In the genomic region with DNA sequence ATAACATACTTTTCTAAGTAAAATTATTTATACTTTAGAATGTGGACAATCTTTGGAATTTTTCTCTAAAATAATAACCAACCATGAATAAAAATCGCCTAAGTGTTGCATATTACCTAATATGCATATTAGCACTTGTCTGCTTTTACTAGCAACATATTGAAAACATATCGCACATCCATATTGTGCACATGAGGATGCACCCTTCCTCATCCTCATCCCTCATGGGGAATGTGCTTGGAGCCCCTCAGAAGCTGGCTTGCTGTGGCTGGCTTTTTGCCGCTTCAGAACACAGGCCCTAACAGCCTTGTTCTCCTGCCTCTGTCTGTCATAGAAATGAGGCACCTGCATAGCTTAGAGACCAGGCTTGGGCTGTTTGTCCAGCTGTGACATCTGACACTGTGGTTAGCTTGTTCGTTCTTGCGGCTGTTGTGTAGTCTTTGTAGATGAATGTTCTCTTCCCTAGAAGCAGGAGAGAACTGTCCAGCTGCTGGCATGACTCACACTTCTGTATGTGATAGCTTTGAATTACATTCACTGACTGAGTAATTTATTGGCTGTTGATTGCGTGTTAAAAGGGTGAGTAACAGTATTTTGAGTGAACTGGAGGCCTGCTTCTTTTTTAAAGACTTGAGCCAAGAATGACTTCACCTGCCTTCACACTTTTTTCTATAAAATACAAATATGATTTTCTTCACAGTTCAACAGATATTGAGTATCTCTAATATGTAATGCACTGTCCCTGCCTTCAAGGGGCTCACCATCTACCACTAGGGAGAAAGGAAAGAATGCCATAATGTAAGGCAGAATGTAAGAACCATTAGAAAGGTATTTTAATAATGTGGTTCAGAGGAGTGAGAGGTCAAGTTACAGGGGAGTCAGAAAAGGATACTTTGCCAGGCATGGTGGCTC, we compare ENCODE assay signal across 8 cellular contexts.
DNase-seq lines count a peak whose midpoint lies in the region; ATAC-seq and TF ChIP-seq lines count a peak whose summit lies in the region.

No MANE protein-coding gene starts in this region.

- intact Hi-C loops in transverse colon (cut with DNase I; ENCODE audit: low total_unique reads) (no loop called here), esophagus squamous epithelium (cut with DNase I) (loop anchor here (10.0 kb wide), 1 partner anchor 77 kb away; no protein-coding TSS in a partner anchor)

- 50 to 57% methylated on average over 5 to 6 of the region's 6 CpGs for WGBS in transverse colon (ENCODE audit: low coverage in 1 of 2), 2 donors
- WGBS in esophagus squamous epithelium, 2 donors, result 30 to 34% methylated on average over 5 of the region's 6 CpGs

- no peak overlapping the region for H3K27ac Mint-ChIP-seq in activated T-helper 17 cell treated with anti-CD3 and anti-CD28 coated beads, Interleukin-2, amount 50 U/mL, for 72 hours

- H3K9me3 ChIP-seq in transverse colon, result no peaks in the 10 kb centered on the region
- no peaks in the 10 kb centered on the region for H3K9me3 ChIP-seq in esophagus squamous epithelium

- TF ChIP-seq POLR2A in transverse colon (IDR thresholded peaks at IDR 0.05), result no peak
- TF ChIP-seq POLR2A in esophagus squamous epithelium (IDR thresholded peaks at IDR 0.05), result no peak

- no peak overlapping the region for H3K27ac ChIP-seq in transverse colon
- no peak overlapping the region for H3K27ac ChIP-seq in esophagus squamous epithelium

- H3K4me3 ChIP-seq in AG09309 (ENCODE audit: control insufficient read depth, low read depth, low read length) (no peak overlapping the region), transverse colon (no peak overlapping the region), esophagus squamous epithelium (no peak overlapping the region)

- H3K4me3 Mint-ChIP-seq in activated T-helper 17 cell treated with anti-CD3 and anti-CD28 coated beads, Interleukin-2, amount 50 U/mL, for 72 hours, result no peak overlapping the region

- no peaks in the 10 kb centered on the region for H3K27me3 Mint-ChIP-seq in activated T-helper 17 cell treated with anti-CD3 and anti-CD28 coated beads, Interleukin-2, amount 50 U/mL, for 72 hours

- H3K27me3 ChIP-seq in transverse colon (no peaks in the 10 kb centered on the region), esophagus squamous epithelium (no peaks in the 10 kb centered on the region)

- TF ChIP-seq CTCF in AG09309 (IDR thresholded peaks at IDR 0.05; ENCODE audit: control insufficient read depth, insufficient read depth, low read depth, low read length, missing control alignments), result no peak
- TF ChIP-seq CTCF in transverse colon (IDR thresholded peaks at IDR 0.05), result no peak
- no peak for TF ChIP-seq CTCF in esophagus squamous epithelium (IDR thresholded peaks at IDR 0.05)

- H3K36me3 ChIP-seq in transverse colon (no peaks in the 10 kb centered on the region), esophagus squamous epithelium (peaks cover 0 to 7% (median 0%) of the 10 kb centered on the region in 3 donors)

- H3K4me1 ChIP-seq in transverse colon (peaks cover 0 to 9% (median 5%) of the 10 kb centered on the region in 4 donors), esophagus squamous epithelium (peaks cover 0 to 27% (median 4%) of the 10 kb centered on the region in 3 donors)

- in situ Hi-C loops in transverse colon (cut with MboI; ENCODE audit: low pct_ligation_motif_present in 1 of 4, low pct_unique_long_range_greater_than_20kb in 1 of 4, low sequenced_read_pairs in 3 of 4), result loop anchor here in 2 of 4 donors (10.0 to 25.0 kb wide), 2 partner anchors 227 to 240 kb away; no protein-coding TSS in a partner anchor

- peaks cover 5% of the 10 kb centered on the region for H3K4me1 Mint-ChIP-seq in activated T-helper 17 cell treated with anti-CD3 and anti-CD28 coated beads, Interleukin-2, amount 50 U/mL, for 72 hours

- no peak for TF ChIP-seq EP300 in transverse colon (IDR thresholded peaks at IDR 0.05; ENCODE audit: low read depth)

- no peaks in the 10 kb centered on the region for H3K9me3 Mint-ChIP-seq in activated T-helper 17 cell treated with anti-CD3 and anti-CD28 coated beads, Interleukin-2, amount 50 U/mL, for 72 hours

- ATAC-seq in GM18508 (IDR thresholded peaks at IDR 0.05; ENCODE audit: insufficient read depth, unreplicated experiment) (peak; percentile 95), HG02885 (IDR thresholded peaks at IDR 0.05; ENCODE audit: poor library complexity, unreplicated experiment) (peak; percentile 97)
- ATAC-seq in activated T-helper 17 cell treated with anti-CD3 and anti-CD28 coated beads, Interleukin-2, amount 50 U/mL, for 72 hours (replicated peaks), result peak; percentile 75

- peaks cover 5% of the 10 kb centered on the region for H3K36me3 Mint-ChIP-seq in activated T-helper 17 cell treated with anti-CD3 and anti-CD28 coated beads, Interleukin-2, amount 50 U/mL, for 72 hours (ENCODE audit: low read depth)

- DNase-seq in AG09309 (ENCODE audit: low read depth) (peak; percentile 96), NCI-H146 (lab: John Stamatoyannopoulos, UW) (peak; percentile 93), iris pigment epithelial cell (ENCODE audit: low read depth) (peak; percentile 100), transverse colon (peak; percentile 46), esophagus squamous epithelium (lab: John Stamatoyannopoulos, UW) (no peak)
